Comparison of ENCODE assay signal across 1 cellular context in genomic region chr19:38596057-38596981, GRCh38.
TF ChIP-seq lines count a peak whose summit lies in the region.

No MANE protein-coding gene starts in this region.

TF ChIP-seq in H1, 55 proteins besides CTCF, POLR2A, EP300 and RAD21:
- TF ChIP-seq TCF12 (IDR thresholded peaks at IDR 0.05; ENCODE audit: low read depth, low read length) (0 out of 2 replicates have a peak, but pooled peaks have one; percentile 11), CBX8 (IDR thresholded peaks at IDR 0.05; ENCODE audit: borderline replicate concordance, low read depth, low read length) (no peak), PHF8 (conservative IDR thresholded peaks at IDR 0.05; ENCODE audit: low read depth, low read length) (peak; percentile 55; the same call in 1 of the 2 replicates), POU5F1 (IDR thresholded peaks at IDR 0.05; ENCODE audit: low read depth, low read length) (no peak), KDM4A (IDR thresholded peaks at IDR 0.05; ENCODE audit: low read depth, low read length, severe bottlenecking) (peak; percentile 44), EZH2 (IDR thresholded peaks at IDR 0.05; ENCODE audit: low read depth, low read length, severe bottlenecking) (no peak), SP4 (IDR thresholded peaks at IDR 0.05; ENCODE audit: low read length) (peak; percentile 84), BRCA1 (IDR thresholded peaks at IDR 0.05; ENCODE audit: low read depth, low read length) (no peak), TAF1 (IDR thresholded peaks at IDR 0.05; ENCODE audit: low read depth, low read length) (no peak), GABPA (IDR thresholded peaks at IDR 0.05; ENCODE audit: borderline replicate concordance, insufficient read depth, low read length) (no peak), MAX (IDR thresholded peaks at IDR 0.05) (peak; percentile 21), BCL11A (IDR thresholded peaks at IDR 0.05; ENCODE audit: low read depth in 2 of 2, low read length in 2 of 2) (no peak), E2F6 (IDR thresholded peaks at IDR 0.05) (peak; percentile 14; the same call in 1 of the 2 replicates), SIRT6 (IDR thresholded peaks at IDR 0.05; ENCODE audit: low read length) (no peak), SIN3A (conservative IDR thresholded peaks at IDR 0.05 in 1 of 2, IDR thresholded peaks at IDR 0.05 in 1 of 2; ENCODE audit: low read depth in 1 of 2, low read length in 2 of 2) (0 out of 4 replicates have a peak, but pooled peaks of 1 of the 2 experiments have one; percentile 4), CTBP2 (IDR thresholded peaks at IDR 0.05; ENCODE audit: borderline replicate concordance, insufficient read depth, insufficient read length, low read length) (no peak), RBBP5 (IDR thresholded peaks at IDR 0.05; ENCODE audit: borderline replicate concordance, low read depth, low read length) (0 out of 2 replicates have a peak, but pooled peaks have one; percentile 45), ASH2L (IDR thresholded peaks at IDR 0.05; ENCODE audit: low read length) (peak; percentile 37)
